16 cellular contexts compared by ENCODE assay signal in the genomic region with DNA sequence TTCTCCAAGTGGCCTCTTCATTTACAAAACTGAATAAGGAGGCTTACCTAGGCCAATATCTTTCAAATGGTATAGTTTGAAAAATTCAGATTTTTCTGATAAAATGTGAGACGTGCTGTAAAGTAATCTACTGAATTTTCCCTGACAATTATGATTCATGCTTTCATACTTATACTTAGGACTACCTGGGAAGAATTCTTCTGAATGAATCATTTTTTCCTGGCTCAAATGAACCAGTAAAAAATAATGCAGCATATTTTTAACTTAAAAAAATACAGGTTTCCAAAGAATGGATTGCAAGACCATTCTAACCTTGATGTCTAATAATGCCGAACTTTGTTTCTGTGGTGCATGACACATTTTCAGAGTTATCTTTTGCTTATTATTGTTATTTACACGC.
A peak's percentile ranks its signal among the peaks of the same experiment; 100 is the strongest.
DNase-seq lines count a peak whose midpoint lies in the region; ATAC-seq and TF ChIP-seq lines count a peak whose summit lies in the region.
"Had no signal": no experiment of that assay in that cellular context is flagged by ENCODE, and none has a peak within 500 bp of the region (broad histone marks: within the 10 kb centered on the region; RNA-seq: fewer than 3 reads in every experiment).

No MANE protein-coding gene starts in this region.

- H3K4me3 ChIP-seq in SK-N-SH (ENCODE audit: low read depth in 2 of 2, low read length in 1 of 2), result no peak overlapping the region
- no peak overlapping the region for H3K4me3 ChIP-seq in fibroblast of the aortic adventitia (ENCODE audit: low read depth, low read length)
- no peak overlapping the region for H3K4me3 ChIP-seq in OCI-LY7 (ENCODE audit: low read depth, low read length, poor library complexity, severe bottlenecking)

- intact Hi-C loops in OCI-LY7 (cut with micrococcal nuclease; ENCODE audit: unreplicated experiment), result no loop called here

- DNase-seq in SK-N-SH (no peak), RWPE1 (ENCODE audit: low spot score) (peak; percentile 20), fibroblast of the aortic adventitia (ENCODE audit: low read depth) (peak; percentile 20), OCI-LY7 (ENCODE audit: low spot score) (no peak), T-helper 9 cell (no peak)
- DNase-seq: CD8-positive, alpha-beta T cell; COR-L47; DND-41; GDM1; HCEC 1CT; HFFc6 had no signal

- H2AFZ ChIP-seq in SK-N-SH (ENCODE audit: low read depth), result no peak overlapping the region
- H2AFZ ChIP-seq in OCI-LY7 (ENCODE audit: low read length), result no peak overlapping the region

- no peak for ATAC-seq in SK-N-SH treated with all-trans-retinoic acid at 6 μM for 48 hours
- no peak for ATAC-seq in activated T-helper 17 cell treated with anti-CD3 and anti-CD28 coated beads, Interleukin-2, amount 50 U/mL, for 72 hours (replicated peaks)
- ATAC-seq: CD8-positive, alpha-beta T cell; HepG2 had no signal

- no peaks in the 10 kb centered on the region for H3K9me3 Mint-ChIP-seq in activated T-helper 17 cell treated with anti-CD3 and anti-CD28 coated beads, Interleukin-2, amount 50 U/mL, for 72 hours
- H3K9me3 Mint-ChIP-seq: HFFc6 had no signal

- H3K27ac ChIP-seq in SK-N-SH (ENCODE audit: low read depth in 2 of 2, low read length in 1 of 2), result no peak overlapping the region
- no peak overlapping the region for H3K27ac ChIP-seq in RWPE1
- no peak overlapping the region for H3K27ac ChIP-seq in OCI-LY7 (ENCODE audit: low read depth, low read length, poor library complexity, severe bottlenecking)
- H3K27ac ChIP-seq: 22Rv1 had no signal

- H3K4me2 ChIP-seq in SK-N-SH, result no peak overlapping the region
- no peak overlapping the region for H3K4me2 ChIP-seq in OCI-LY7 (ENCODE audit: low read length)

- no peak overlapping the region for H3K27ac Mint-ChIP-seq in activated T-helper 17 cell treated with anti-CD3 and anti-CD28 coated beads, Interleukin-2, amount 50 U/mL, for 72 hours
- H3K27ac Mint-ChIP-seq: CD14-positive monocyte; CD8-positive, alpha-beta T cell; HFFc6 had no signal

- H3F3A ChIP-seq in SK-N-SH (replicated peaks; ENCODE audit: insufficient read depth), result peaks cover 7% of the 10 kb centered on the region

- POLR2A ChIA-PET in SK-N-SH (lab: Yijun Ruan, JAX) (no interaction called here), RWPE1 (lab: Yijun Ruan, JAX; ENCODE audit: low non-redundant PET) (no interaction called here), OCI-LY7 (lab: Charles Lee) (no interaction called here)

- CTCF ChIA-PET in SK-N-SH (lab: Yijun Ruan, JAX) (no interaction called here), RWPE1 (lab: Yijun Ruan, JAX) (no interaction called here), OCI-LY7 (lab: Charles Lee; ENCODE audit: unreplicated experiment) (no interaction called here)

- no peaks in the 10 kb centered on the region for H3K36me3 Mint-ChIP-seq in activated T-helper 17 cell treated with anti-CD3 and anti-CD28 coated beads, Interleukin-2, amount 50 U/mL, for 72 hours (ENCODE audit: low read depth)
- H3K36me3 Mint-ChIP-seq: CD14-positive monocyte; CD8-positive, alpha-beta T cell had no signal

- H4K20me1 ChIP-seq in SK-N-SH (ENCODE audit: insufficient read depth), result no peaks in the 10 kb centered on the region
- no peaks in the 10 kb centered on the region for H4K20me1 ChIP-seq in OCI-LY7 (ENCODE audit: insufficient read depth, low read length)

- H3K4me1 Mint-ChIP-seq in activated T-helper 17 cell treated with anti-CD3 and anti-CD28 coated beads, Interleukin-2, amount 50 U/mL, for 72 hours, result no peaks in the 10 kb centered on the region
- H3K4me1 Mint-ChIP-seq: CD14-positive monocyte had no signal

- no peak for TF ChIP-seq CTCF in SK-N-SH (IDR thresholded peaks at IDR 0.05)
- no peak for TF ChIP-seq CTCF in RWPE1 (conservative IDR thresholded peaks at IDR 0.05; ENCODE audit: low read depth)
- TF ChIP-seq CTCF in fibroblast of the aortic adventitia (IDR thresholded peaks at IDR 0.05; ENCODE audit: insufficient read depth, low read length), result no peak
- no peak for TF ChIP-seq CTCF in OCI-LY7 (conservative IDR thresholded peaks at IDR 0.05; ENCODE audit: low read length)

- no peak overlapping the region for H3K4me3 Mint-ChIP-seq in activated T-helper 17 cell treated with anti-CD3 and anti-CD28 coated beads, Interleukin-2, amount 50 U/mL, for 72 hours
- H3K4me3 Mint-ChIP-seq: CD14-positive monocyte; CD8-positive, alpha-beta T cell; HFFc6 had no signal

- BruUV-seq in OCI-LY7 (replicated peaks; lab: Mats Ljungman, UMichigan), result no TSS peak

- H3K36me3 ChIP-seq in SK-N-SH (replicated peaks in 1 of 2; ENCODE audit: control insufficient read depth in 1 of 2, insufficient read depth in 2 of 2, low read length in 1 of 2) (no peaks in the 10 kb centered on the region), OCI-LY7 (ENCODE audit: insufficient read depth, low read length) (no peaks in the 10 kb centered on the region)

- H3K27me3 ChIP-seq in SK-N-SH (ENCODE audit: insufficient read depth), result no peaks in the 10 kb centered on the region; the same call in 1 of the 2 replicates

- H3K9me2 ChIP-seq in SK-N-SH, result no peaks in the 10 kb centered on the region
- H3K9me2 ChIP-seq in OCI-LY7 (ENCODE audit: insufficient read depth, low read length), result no peaks in the 10 kb centered on the region

- H3K9me3 ChIP-seq in SK-N-SH, result no peaks in the 10 kb centered on the region
- no peaks in the 10 kb centered on the region for H3K9me3 ChIP-seq in OCI-LY7 (ENCODE audit: low read length)

- no peak overlapping the region for H3K9ac ChIP-seq in SK-N-SH

- WGBS in SK-N-SH (ENCODE audit: low lambda C conversion rate), result 7% methylated on average over 3 of the region's 3 CpGs

- H3K4me1 ChIP-seq in SK-N-SH (ENCODE audit: control insufficient read depth in 1 of 2, insufficient read depth in 2 of 2, low read depth in 1 of 2, low read length in 1 of 2), result no peaks in the 10 kb centered on the region
- no peaks in the 10 kb centered on the region for H3K4me1 ChIP-seq in OCI-LY7 (ENCODE audit: insufficient read depth, low read length, poor library complexity, severe bottlenecking)

- TF ChIP-seq RAD21 in SK-N-SH (IDR thresholded peaks at IDR 0.05; ENCODE audit: low read length), result no peak

- no peak for TF ChIP-seq EP300 in SK-N-SH (IDR thresholded peaks at IDR 0.05; ENCODE audit: borderline replicate concordance in 1 of 2, low read depth in 1 of 2, low read length in 1 of 2)

- no peaks in the 10 kb centered on the region for H3K27me3 Mint-ChIP-seq in activated T-helper 17 cell treated with anti-CD3 and anti-CD28 coated beads, Interleukin-2, amount 50 U/mL, for 72 hours

- H3K79me2 ChIP-seq in SK-N-SH (ENCODE audit: insufficient read depth) (no peaks in the 10 kb centered on the region), OCI-LY7 (ENCODE audit: insufficient read depth, low read depth, low read length) (no peaks in the 10 kb centered on the region)

TF ChIP-seq in SK-N-SH, 30 proteins besides CTCF, POLR2A, EP300 and RAD21:
- TF ChIP-seq USF1 (IDR thresholded peaks at IDR 0.05; ENCODE audit: borderline replicate concordance, low read depth) (no peak), TCF12 (IDR thresholded peaks at IDR 0.05) (no peak), FOSL2 (IDR thresholded peaks at IDR 0.05; ENCODE audit: borderline replicate concordance, low read depth) (0 out of 2 replicates have a peak, but pooled peaks have one; percentile 4)

TF ChIP-seq in SK-N-SH treated with all-trans-retinoic acid at 6 μM for 48 hours, 23 proteins besides CTCF, POLR2A, EP300 and RAD21:
- TF ChIP-seq ZC3H10 (CRISPR knock-in tag; IDR thresholded peaks at IDR 0.05), result no peak
- TF ChIP-seq ZNF70 (CRISPR knock-in tag; IDR thresholded peaks at IDR 0.05), result no peak
- no peak for TF ChIP-seq ESRRG (CRISPR knock-in tag; IDR thresholded peaks at IDR 0.05)
- TF ChIP-seq PPARA (CRISPR knock-in tag; IDR thresholded peaks at IDR 0.05; ENCODE audit: borderline replicate concordance), result no peak
- TF ChIP-seq ARNTL (CRISPR knock-in tag; IDR thresholded peaks at IDR 0.05; ENCODE audit: borderline replicate concordance, low read depth), result no peak
- TF ChIP-seq, protein P1, sequence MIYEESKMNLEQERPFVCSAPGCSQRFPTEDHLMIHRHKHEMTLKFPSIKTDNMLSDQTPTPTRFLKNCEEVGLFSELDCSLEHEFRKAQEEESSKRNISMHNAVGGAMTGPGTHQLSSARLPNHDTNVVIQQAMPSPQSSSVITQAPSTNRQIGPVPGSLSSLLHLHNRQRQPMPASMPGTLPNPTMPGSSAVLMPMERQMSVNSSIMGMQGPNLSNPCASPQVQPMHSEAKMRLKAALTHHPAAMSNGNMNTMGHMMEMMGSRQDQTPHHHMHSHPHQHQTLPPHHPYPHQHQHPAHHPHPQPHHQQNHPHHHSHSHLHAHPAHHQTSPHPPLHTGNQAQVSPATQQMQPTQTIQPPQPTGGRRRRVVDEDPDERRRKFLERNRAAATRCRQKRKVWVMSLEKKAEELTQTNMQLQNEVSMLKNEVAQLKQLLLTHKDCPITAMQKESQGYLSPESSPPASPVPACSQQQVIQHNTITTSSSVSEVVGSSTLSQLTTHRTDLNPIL (CRISPR knock-in tag; IDR thresholded peaks at IDR 0.05; ENCODE audit: low read depth), result no peak

Comparison
In these comparisons a context has a peak if more than half of its experiments do, and no peak if none do; other contexts are left out.
1. DNase-seq: peak in RWPE1 (single experiment) and fibroblast of the aortic adventitia (single experiment); none in SK-N-SH (single experiment), OCI-LY7 (single experiment) and T-helper 9 cell (single experiment).